Comparison of ENCODE assay signal across 8 cellular contexts in the genomic region with DNA sequence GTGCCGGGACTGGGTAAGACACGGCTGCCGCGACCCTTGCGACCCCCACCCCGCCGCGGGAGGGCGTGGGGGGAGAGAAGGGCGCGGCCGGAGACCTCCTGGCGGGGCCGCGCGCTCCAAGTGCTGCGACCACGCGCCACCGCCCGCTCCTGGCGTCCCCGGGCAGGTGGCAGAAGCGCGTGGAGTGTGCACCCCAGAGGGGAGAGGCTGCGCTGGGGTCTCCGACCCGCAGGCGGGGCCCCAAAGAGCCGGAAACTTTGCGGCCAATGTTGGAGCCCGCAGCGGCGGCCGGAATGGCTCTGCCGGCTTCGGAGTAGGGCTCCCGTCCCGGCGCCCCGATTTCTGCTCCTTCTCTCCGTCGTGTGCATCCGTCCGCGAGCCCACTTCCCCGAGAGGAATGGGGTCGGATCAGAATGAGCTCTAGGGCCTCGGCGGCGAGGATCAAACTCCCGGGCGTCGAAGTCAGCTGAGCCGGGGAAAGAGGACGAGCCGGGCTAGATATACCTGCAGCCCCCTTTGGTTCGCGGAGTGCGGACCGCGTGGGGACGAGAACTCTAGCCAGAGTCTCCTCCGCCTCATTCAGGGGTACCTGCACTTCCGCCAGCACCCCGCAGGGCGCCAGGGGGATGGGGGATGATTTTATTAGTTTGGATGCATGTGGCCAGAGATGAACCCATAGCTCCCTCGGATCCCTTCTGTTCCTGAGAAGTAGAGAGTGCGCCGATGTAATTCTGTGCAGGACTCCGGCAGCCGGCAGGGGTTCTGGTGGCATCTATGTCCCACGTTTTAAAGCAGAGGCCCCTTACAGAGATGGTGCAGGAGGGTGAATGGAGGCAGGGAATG. TPM values are rescaled to one million over a fixed set of nuclear protein-coding genes. Genes with fewer than 3 reads are reported as not detected.
DNase-seq lines count a peak whose midpoint lies in the region; ATAC-seq and TF ChIP-seq lines count a peak whose summit lies in the region.

No MANE protein-coding gene starts in this region.

- H3K27me3 ChIP-seq in CD4-positive, alpha-beta memory T cell (ENCODE audit: insufficient read depth, low read length), result peaks cover 22% of the 10 kb centered on the region
- H3K27me3 ChIP-seq in KMS-11 (ENCODE audit: insufficient read depth, low read depth) (peaks cover 14% of the 10 kb centered on the region; the same call in 1 of the 2 replicates), mucosa of rectum (ENCODE audit: control insufficient read depth in 2 of 2, insufficient read depth in 2 of 2, low read length in 2 of 2) (peaks cover 3 to 10% of the 10 kb centered on the region in 2 donors)

- H3K36me3 ChIP-seq in CD4-positive, alpha-beta memory T cell (ENCODE audit: insufficient read depth, low read length), result no peaks in the 10 kb centered on the region
- no peaks in the 10 kb centered on the region for H3K36me3 ChIP-seq in KMS-11 (ENCODE audit: insufficient read depth)
- H3K36me3 ChIP-seq in mucosa of rectum (ENCODE audit: control insufficient read depth in 2 of 2, insufficient read depth in 2 of 2, low read length in 2 of 2), result no peaks in the 10 kb centered on the region

- CTCF ChIA-PET in CD4-positive, alpha-beta memory T cell (lab: Charles Lee; ENCODE audit: partially characterized antibody), result interaction anchor here (0.6 to 3.9 kb wide), 7 partner anchors 14 to 277 kb away, joined by 3 to 25 read pairs (median 5); no protein-coding TSS in a partner anchor
- CTCF ChIA-PET in MCF 10A (lab: Yijun Ruan, JAX), result interaction anchor here (0.5 to 4.0 kb wide), 24 partner anchors 11 to 1581 kb away, joined by 3 to 38 read pairs (median 6); no protein-coding TSS in a partner anchor

- H3K79me2 ChIP-seq in KMS-11 (ENCODE audit: insufficient read depth, low read depth), result no peaks in the 10 kb centered on the region

- no peak for ATAC-seq in HG03175 (IDR thresholded peaks at IDR 0.05; ENCODE audit: unreplicated experiment)

- DNase-seq in CD4-positive, alpha-beta memory T cell, result peak in 3 of 5 donors; percentile 8 to 15 (median 9)
- DNase-seq in MCF 10A (ENCODE audit: unreplicated experiment) (no peak), NCI-H345 treated with DMSO at 0.1 percent for 48 hours (lab: John Stamatoyannopoulos, UW; ENCODE audit: unreplicated experiment) (no peak), islet precursor cell (no peak), GDM1 (lab: John Stamatoyannopoulos, UW) (no peak)

- POLR2A ChIA-PET in CD4-positive, alpha-beta memory T cell (lab: Charles Lee; ENCODE audit: partially characterized antibody), result interaction anchor here (1.3 to 2.3 kb wide), 3 partner anchors 105 to 142 kb away, joined by 3 to 8 read pairs (median 8); no protein-coding TSS in a partner anchor
- POLR2A ChIA-PET in MCF 10A (lab: Yijun Ruan, JAX), result interaction anchor here (0.7 to 1.9 kb wide), 9 partner anchors 10 to 767 kb away, joined by 3 to 6 read pairs (median 3); a partner anchor contains a TSS

- H3K9me3 ChIP-seq in CD4-positive, alpha-beta memory T cell (ENCODE audit: control insufficient read depth in 1 of 2, low read length in 2 of 2), result no peaks in the 10 kb centered on the region
- no peaks in the 10 kb centered on the region for H3K9me3 ChIP-seq in mucosa of rectum (ENCODE audit: control insufficient read depth in 2 of 2, low read length in 2 of 2)

- no peak overlapping the region for H3K27ac Mint-ChIP-seq in CD4-positive, alpha-beta memory T cell
- no peak overlapping the region for H3K27ac Mint-ChIP-seq in MCF 10A (ENCODE audit: low read depth, unreplicated experiment)

- no peaks in the 10 kb centered on the region for H4K20me1 ChIP-seq in KMS-11 (ENCODE audit: insufficient read depth)

- H3K4me3 Mint-ChIP-seq in CD4-positive, alpha-beta memory T cell, result peak overlapping the region; percentile 65 to 87 (median 84)
- peak overlapping the region; percentile 9 for H3K4me3 Mint-ChIP-seq in MCF 10A (ENCODE audit: unreplicated experiment)

- peaks cover 0 to 1% (median 0%) of the 10 kb centered on the region in 8 donors for H3K9me3 Mint-ChIP-seq in CD4-positive, alpha-beta memory T cell
- no peaks in the 10 kb centered on the region for H3K9me3 Mint-ChIP-seq in MCF 10A (ENCODE audit: unreplicated experiment)

- BruUV-seq in MCF 10A (replicated peaks; lab: Mats Ljungman, UMichigan), result no TSS peak

- peak overlapping the region; percentile 81 for H2AFZ ChIP-seq in KMS-11 (ENCODE audit: low read depth)

- peaks cover 34 to 46% of the 10 kb centered on the region in 2 donors for H3K27me3 Mint-ChIP-seq in CD4-positive, alpha-beta memory T cell
- peaks cover 66% of the 10 kb centered on the region for H3K27me3 Mint-ChIP-seq in MCF 10A (ENCODE audit: insufficient read depth, unreplicated experiment)

- peak overlapping the region; percentile 91 for H3K4me2 ChIP-seq in KMS-11

- H3K4me1 Mint-ChIP-seq in CD4-positive, alpha-beta memory T cell, result peaks cover 10 to 21% (median 14%) of the 10 kb centered on the region in 4 donors
- H3K4me1 Mint-ChIP-seq in MCF 10A (ENCODE audit: insufficient read depth, unreplicated experiment), result peaks cover 14% of the 10 kb centered on the region

- peak overlapping the region in 1 of 2 donors; percentile 38 for H3K4me3 ChIP-seq in CD4-positive, alpha-beta memory T cell (ENCODE audit: low read length in 2 of 2)
- H3K4me3 ChIP-seq in KMS-11 (IDR thresholded peaks at IDR 0.05; ENCODE audit: insufficient read depth, low read depth, low read length) (no peak overlapping the region), mucosa of rectum (ENCODE audit: low read length in 2 of 2) (peak overlapping the region; percentile 45 to 52)

- TF ChIP-seq CTCF in KMS-11 (conservative IDR thresholded peaks at IDR 0.05; ENCODE audit: low read depth, low read length), result no peak
- no peak for TF ChIP-seq CTCF in MCF 10A (IDR thresholded peaks at IDR 0.05; ENCODE audit: unreplicated experiment)

- peaks cover 22% of the 10 kb centered on the region for H3K4me1 ChIP-seq in CD4-positive, alpha-beta memory T cell (ENCODE audit: insufficient read depth, low read length)
- peaks cover 10% of the 10 kb centered on the region for H3K4me1 ChIP-seq in KMS-11 (ENCODE audit: low read depth, poor library complexity, severe bottlenecking)
- peaks cover 24 to 26% of the 10 kb centered on the region in 2 donors for H3K4me1 ChIP-seq in mucosa of rectum (ENCODE audit: control insufficient read depth in 2 of 2, insufficient read depth in 2 of 2, low read length in 2 of 2)

- no peak overlapping the region for H3K27ac ChIP-seq in CD4-positive, alpha-beta memory T cell (ENCODE audit: low read depth, low read length)
- no peak overlapping the region for H3K27ac ChIP-seq in KMS-11
- peak overlapping the region in 1 of 2 donors; percentile 16 for H3K27ac ChIP-seq in mucosa of rectum (ENCODE audit: low read depth in 2 of 2, low read length in 2 of 2)

- intact Hi-C loops in CD4-positive, alpha-beta memory T cell (cut with micrococcal nuclease), result loop anchor here (5.0 kb wide), 1 partner anchor 278 kb away; no protein-coding TSS in a partner anchor
- intact Hi-C loops in MCF 10A (cut with micrococcal nuclease), result loop anchor here (5.0 kb wide), 2 partner anchors 228 to 768 kb away; a partner anchor contains a TSS

- H3K36me3 Mint-ChIP-seq in CD4-positive, alpha-beta memory T cell, result no peaks in the 10 kb centered on the region
- H3K36me3 Mint-ChIP-seq in MCF 10A (ENCODE audit: insufficient read depth, unreplicated experiment), result no peaks in the 10 kb centered on the region

- H3K9ac ChIP-seq in KMS-11 (no peak overlapping the region), mucosa of rectum (ENCODE audit: low read depth in 1 of 2, low read length in 2 of 2) (peak overlapping the region in 1 of 2 donors; percentile 32)

RNA-seq across cellular contexts. Expression of a gene that starts 0.8 kb away (rescaled TPM):
- not detected for total RNA-seq in CD4-positive, alpha-beta memory T cell
- polyA plus RNA-seq in CD4-positive, alpha-beta memory T cell, result under 1 TPM in 1 of 2 donors, not detected in 1; 0.03 TPM
- 0.37 and 0.56 TPM in 2 replicates for total RNA-seq in MCF 10A (2022)

Comparison
In these comparisons a context has a peak if more than half of its experiments do, and no peak if none do; other contexts are left out.
1. DNase-seq: peak in CD4-positive, alpha-beta memory T cell (3 of 5); none in MCF 10A (single experiment), NCI-H345 treated with DMSO at 0.1 percent for 48 hours (single experiment), islet precursor cell (single experiment) and GDM1 (single experiment).